1 cellular context compared by ENCODE assay signal in the genomic region with DNA sequence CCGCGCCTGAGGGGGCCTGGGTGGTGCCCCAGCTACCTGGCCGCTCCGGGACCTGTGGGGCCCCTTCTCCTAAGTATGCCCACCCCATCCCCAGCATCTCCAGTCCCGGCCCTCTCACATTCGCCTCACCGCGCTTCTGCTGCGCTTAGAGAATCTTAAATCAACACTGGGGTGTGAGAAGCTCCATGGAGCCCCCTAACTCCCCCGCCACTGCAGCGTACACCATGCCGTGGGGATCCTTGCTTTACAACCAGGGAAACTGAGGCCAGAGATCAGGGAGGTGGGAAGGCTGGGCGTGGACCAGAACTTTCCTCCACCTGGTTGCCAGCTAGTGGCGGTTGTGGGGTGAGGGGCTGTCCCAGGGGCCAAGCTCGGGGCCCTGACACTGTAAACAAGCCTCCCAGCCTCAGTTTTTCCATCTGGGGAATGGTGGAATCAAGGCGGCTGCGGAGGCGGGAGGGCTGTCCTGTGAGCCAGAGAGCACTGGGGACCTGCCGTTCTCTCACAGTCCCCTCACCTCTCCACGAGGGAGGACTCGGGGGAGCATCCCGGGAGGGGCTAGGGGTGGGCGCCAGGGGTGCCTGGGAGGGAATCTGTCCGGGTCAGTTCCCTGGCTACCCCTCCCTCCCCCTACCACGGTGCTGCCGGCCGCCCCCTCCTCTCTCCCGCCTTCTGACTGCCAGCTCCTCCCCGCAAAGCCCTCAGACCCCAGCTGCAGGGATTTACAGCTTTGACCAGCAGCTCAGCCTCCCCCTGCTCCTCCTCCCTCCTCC.
TF ChIP-seq lines count a peak whose summit lies in the region.

No MANE protein-coding gene starts in this region.

TF ChIP-seq in GM12878, 131 proteins besides CTCF, POLR2A, EP300 and RAD21 (continued from another document):
- TF ChIP-seq, protein P1, sequence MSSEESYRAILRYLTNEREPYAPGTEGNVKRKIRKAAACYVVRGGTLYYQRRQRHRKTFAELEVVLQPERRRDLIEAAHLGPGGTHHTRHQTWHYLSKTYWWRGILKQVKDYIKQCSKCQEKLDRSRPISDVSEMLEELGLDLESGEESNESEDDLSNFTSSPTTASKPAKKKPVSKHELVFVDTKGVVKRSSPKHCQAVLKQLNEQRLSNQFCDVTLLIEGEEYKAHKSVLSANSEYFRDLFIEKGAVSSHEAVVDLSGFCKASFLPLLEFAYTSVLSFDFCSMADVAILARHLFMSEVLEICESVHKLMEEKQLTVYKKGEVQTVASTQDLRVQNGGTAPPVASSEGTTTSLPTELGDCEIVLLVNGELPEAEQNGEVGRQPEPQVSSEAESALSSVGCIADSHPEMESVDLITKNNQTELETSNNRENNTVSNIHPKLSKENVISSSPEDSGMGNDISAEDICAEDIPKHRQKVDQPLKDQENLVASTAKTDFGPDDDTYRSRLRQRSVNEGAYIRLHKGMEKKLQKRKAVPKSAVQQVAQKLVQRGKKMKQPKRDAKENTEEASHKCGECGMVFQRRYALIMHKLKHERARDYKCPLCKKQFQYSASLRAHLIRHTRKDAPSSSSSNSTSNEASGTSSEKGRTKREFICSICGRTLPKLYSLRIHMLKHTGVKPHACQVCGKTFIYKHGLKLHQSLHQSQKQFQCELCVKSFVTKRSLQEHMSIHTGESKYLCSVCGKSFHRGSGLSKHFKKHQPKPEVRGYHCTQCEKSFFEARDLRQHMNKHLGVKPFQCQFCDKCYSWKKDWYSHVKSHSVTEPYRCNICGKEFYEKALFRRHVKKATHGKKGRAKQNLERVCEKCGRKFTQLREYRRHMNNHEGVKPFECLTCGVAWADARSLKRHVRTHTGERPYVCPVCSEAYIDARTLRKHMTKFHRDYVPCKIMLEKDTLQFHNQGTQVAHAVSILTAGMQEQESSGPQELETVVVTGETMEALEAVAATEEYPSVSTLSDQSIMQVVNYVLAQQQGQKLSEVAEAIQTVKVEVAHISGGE (CRISPR knock-in tag; IDR thresholded peaks at IDR 0.05) = no peak
